Comparison of ENCODE assay signal across 14 cellular contexts in genomic region chr4:104879367-104879766, GRCh38.
DNase-seq lines count a peak whose midpoint lies in the region; ATAC-seq and TF ChIP-seq lines count a peak whose summit lies in the region.
"Had no signal": no experiment of that assay in that cellular context is flagged by ENCODE, and none has a peak within 500 bp of the region (broad histone marks: within the 10 kb centered on the region; RNA-seq: fewer than 3 reads in every experiment).

No MANE protein-coding gene starts in this region.

- H3K9me3 Mint-ChIP-seq in immature natural killer cell = no peaks in the 10 kb centered on the region

- intact Hi-C loops in left ventricle myocardium inferior (cut with micrococcal nuclease) = no loop called here

- H3K36me3 ChIP-seq in left ventricle myocardium inferior = no peaks in the 10 kb centered on the region
- H3K36me3 ChIP-seq: colonic mucosa, thoracic aorta had no signal

- peaks cover 0 to 2% (median 0%) of the 10 kb centered on the region in 3 donors for H3K36me3 Mint-ChIP-seq in immature natural killer cell

- H3K4me3 ChIP-seq in left ventricle myocardium inferior = no peak overlapping the region
- H3K4me3 ChIP-seq: colonic mucosa, thoracic aorta had no signal

- peaks cover 9 to 12% of the 10 kb centered on the region in 2 donors for H3K4me1 Mint-ChIP-seq in immature natural killer cell

- H3K27me3 ChIP-seq in left ventricle myocardium inferior (ENCODE audit: low read depth) = no peaks in the 10 kb centered on the region
- H3K27me3 ChIP-seq: colonic mucosa had no signal

- H3K4me3 Mint-ChIP-seq in immature natural killer cell = peak overlapping the region in 3 of 5 donors; percentile 36 to 73 (median 53)

- no peak overlapping the region for H3K27ac ChIP-seq in left ventricle myocardium inferior (replicated peaks)
- H3K27ac ChIP-seq: colonic mucosa, thoracic aorta had no signal

- no peak for TF ChIP-seq CTCF in left ventricle myocardium inferior (IDR thresholded peaks at IDR 0.05; ENCODE audit: borderline replicate concordance)

- DNase-seq in SK-MEL-5 (ENCODE audit: low read depth, low spot score) = peak; percentile 1
- no peak for DNase-seq in immature natural killer cell
- no peak for DNase-seq in left ventricle myocardium inferior
- no peak for DNase-seq in EL
- DNase-seq: activated effector memory CD4-positive, alpha-beta T cell treated with Interleukin-2 at 50 U/mL for 16 hours; colonic mucosa; foreskin melanocyte; HCEC 1CT; NCI-H1930 had no signal

- ATAC-seq in GM19372 (IDR thresholded peaks at IDR 0.05; ENCODE audit: low read depth, unreplicated experiment) (peak; percentile 49), HG02798 (IDR thresholded peaks at IDR 0.05; ENCODE audit: poor library complexity, unreplicated experiment) (peak; percentile 64), HG02763 (IDR thresholded peaks at IDR 0.05; ENCODE audit: unreplicated experiment) (no peak)

- H3K27ac Mint-ChIP-seq in immature natural killer cell = peak overlapping the region in 2 of 6 donors; percentile 39 to 70
- H3K27ac Mint-ChIP-seq: progenitor cell of endocrine pancreas had no signal

- no peaks in the 10 kb centered on the region for H3K4me1 ChIP-seq in left ventricle myocardium inferior
- H3K4me1 ChIP-seq: colonic mucosa had no signal

- H3K27me3 Mint-ChIP-seq in immature natural killer cell (ENCODE audit: low read depth in 3 of 3) = peaks cover 0 to 1% (median 0%) of the 10 kb centered on the region in 3 donors
- H3K27me3 Mint-ChIP-seq: progenitor cell of endocrine pancreas had no signal

- no peaks in the 10 kb centered on the region for H3K9me3 ChIP-seq in left ventricle myocardium inferior (replicated peaks)
- H3K9me3 ChIP-seq: colonic mucosa, thoracic aorta had no signal

- in situ Hi-C loops in SK-MEL-5 (cut with HindIII; ENCODE audit: low pct_unique_long_range_greater_than_20kb, low sequenced_read_pairs) = no loop called here
